Comparison of ENCODE assay signal across 15 cellular contexts in the genomic region with DNA sequence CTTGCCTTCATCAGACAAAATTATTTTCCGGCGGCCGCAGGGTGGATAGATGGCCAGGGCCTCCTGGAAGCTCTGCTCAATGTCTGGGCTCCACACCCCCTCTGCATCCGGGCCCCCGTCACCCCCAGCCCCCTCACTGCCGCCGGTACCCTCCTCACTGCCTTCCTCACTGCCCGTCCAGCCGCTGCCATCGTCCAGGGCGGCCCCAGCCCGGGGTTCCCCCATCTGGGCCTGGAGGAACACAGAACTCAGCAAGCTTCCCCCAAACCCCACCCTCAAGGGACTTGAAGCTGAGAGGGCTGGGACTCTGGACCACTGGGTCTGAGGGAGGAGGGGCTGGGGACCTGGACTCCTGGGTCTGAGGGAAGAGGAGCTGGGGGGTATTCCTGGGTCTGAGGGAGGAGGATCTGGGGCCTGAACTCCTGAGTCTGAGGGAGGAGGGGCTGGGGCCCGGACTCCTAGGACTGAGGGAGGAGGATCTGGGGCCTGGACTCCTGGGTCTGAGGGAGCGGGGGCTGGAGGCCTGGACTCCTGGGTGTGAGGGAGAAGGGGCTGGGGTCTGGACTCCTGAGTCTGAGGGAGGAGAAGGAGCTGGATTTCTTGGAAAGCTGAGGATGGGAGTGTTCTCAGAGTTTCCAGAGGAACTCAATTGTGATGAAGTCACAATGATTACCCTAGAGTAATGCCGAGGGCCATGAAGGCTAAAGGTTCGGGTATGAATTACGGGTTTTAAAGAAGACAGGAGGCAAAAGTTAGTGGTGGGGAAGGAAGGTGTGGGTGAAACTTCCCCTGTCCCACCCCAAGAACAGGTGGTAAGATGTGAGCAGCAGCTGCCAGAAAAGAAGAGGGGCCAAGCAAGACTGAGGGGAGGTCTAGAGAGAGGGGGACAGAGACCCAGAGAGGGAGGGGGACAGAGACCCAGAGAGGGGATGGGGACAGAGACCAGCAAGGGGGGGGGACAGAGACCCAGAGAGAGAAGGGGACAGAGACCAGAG. TPM values are rescaled to one million over a fixed set of nuclear protein-coding genes. Genes with fewer than 3 reads are reported as not detected.
DNase-seq lines count a peak whose midpoint lies in the region; ATAC-seq and TF ChIP-seq lines count a peak whose summit lies in the region.
"Had no signal": no experiment of that assay in that cellular context is flagged by ENCODE, and none has a peak within 500 bp of the region (broad histone marks: within the 10 kb centered on the region; RNA-seq: fewer than 3 reads in every experiment).

No MANE protein-coding gene starts in this region.

- H3K4me3 ChIP-seq in right cardiac atrium (ENCODE audit: low read length), result no peak overlapping the region
- peak overlapping the region in 1 of 2 donors; percentile 70 for H3K4me3 ChIP-seq in vagina

- H3K4me1 ChIP-seq in right cardiac atrium (ENCODE audit: control insufficient read depth, insufficient read depth, low read length) (peaks cover 7% of the 10 kb centered on the region), vagina (peaks cover 45% of the 10 kb centered on the region)

- H3K4me1 Mint-ChIP-seq in nephron, result peaks cover 23% of the 10 kb centered on the region

- H3K27ac ChIP-seq in right cardiac atrium (ENCODE audit: low read length) (peak overlapping the region; percentile 13), vagina (peak overlapping the region; percentile 95)
- H3K27ac ChIP-seq: GM23248 had no signal

- H3K9me3 ChIP-seq in right cardiac atrium (ENCODE audit: control insufficient read depth, low read length) (no peaks in the 10 kb centered on the region), vagina (no peaks in the 10 kb centered on the region)
- H3K9me3 ChIP-seq: MG63 had no signal

- intact Hi-C loops in right cardiac atrium (cut with DNase I) (loop anchor here in 1 of 4 donors (10.0 kb wide), 1 partner anchor 85 kb away; the partner anchor contains the start of gene SLC17A7), left cardiac atrium (cut with DNase I) (no loop called here), vagina (cut with DNase I) (loop anchor here (10.0 kb wide), 1 partner anchor 85 kb away; the partner anchor contains the start of gene SLC17A7)

- no peak for TF ChIP-seq CTCF in nephron (IDR thresholded peaks at IDR 0.05; ENCODE audit: unreplicated experiment in 3 of 3)
- TF ChIP-seq CTCF in vagina (IDR thresholded peaks at IDR 0.05), result no peak

- DNase-seq in right cardiac atrium (peak in 1 of 3 donors; percentile 57), left cardiac atrium (no peak), dermis blood vessel endothelial cell (peak; percentile 31), vagina (ENCODE audit: extremely low spot score in 2 of 2) (no peak)
- DNase-seq: activated CD8-positive, alpha-beta memory T cell treated with anti-CD3 and anti-CD28 coated beads, Interleukin-2, amount 50 U/mL, for 48 hours; GDM1; GM23248; MG63; stimulated activated naive CD8-positive, alpha-beta T cell treated with anti-CD3 and anti-CD28 coated beads, Interleukin-15, amount 100 ng/mL, for 72 hours had no signal

- H3K36me3 ChIP-seq in vagina, result peaks cover 0 to 22% of the 10 kb centered on the region in 2 donors
- H3K36me3 ChIP-seq: MG63 had no signal

- H3K36me3 Mint-ChIP-seq in nephron (ENCODE audit: low read depth), result peaks cover 42% of the 10 kb centered on the region

- ATAC-seq in right cardiac atrium, result no peak
- ATAC-seq in left cardiac atrium, result no peak
- ATAC-seq in HG03460 (IDR thresholded peaks at IDR 0.05; ENCODE audit: unreplicated experiment), result no peak
- ATAC-seq in HG02840 (IDR thresholded peaks at IDR 0.05; ENCODE audit: low FRiP score, unreplicated experiment), result no peak
- ATAC-seq in HG02884 (IDR thresholded peaks at IDR 0.05; ENCODE audit: unreplicated experiment), result no peak
- ATAC-seq: stimulated activated naive CD8-positive, alpha-beta T cell treated with anti-CD3 and anti-CD28 coated beads, Interleukin-15, amount 100 ng/mL, for 72 hours had no signal

- peaks cover 3% of the 10 kb centered on the region for H3K27me3 Mint-ChIP-seq in nephron (ENCODE audit: low read depth)

- no peak for TF ChIP-seq POLR2A in vagina (IDR thresholded peaks at IDR 0.05)

- WGBS in right cardiac atrium, result 75% methylated on average over 17 of the region's 17 CpGs

- H3K4me3 Mint-ChIP-seq in nephron, result peak overlapping the region; percentile 14 to 77 (median 67)

- peak overlapping the region in 1 of 3 experiments; percentile 65 for H3K27ac Mint-ChIP-seq in nephron

- no peaks in the 10 kb centered on the region for H3K9me3 Mint-ChIP-seq in nephron
- H3K9me3 Mint-ChIP-seq: stimulated activated naive CD8-positive, alpha-beta T cell treated with anti-CD3 and anti-CD28 coated beads, Interleukin-15, amount 100 ng/mL, for 72 hours had no signal

- H3K27me3 ChIP-seq in right cardiac atrium (ENCODE audit: control insufficient read depth, insufficient read depth) (no peaks in the 10 kb centered on the region), vagina (no peaks in the 10 kb centered on the region)
- H3K27me3 ChIP-seq: MG63 had no signal

RNA-seq across cellular contexts. Expression of gene TEAD2, which starts 2.1 kb away (rescaled TPM):
- 10 to 100 TPM; 46.4 to 53.5 (median 53.2) TPM for total RNA-seq in right cardiac atrium
- 48.0 TPM for polyA plus RNA-seq in right cardiac atrium
- 10 to 100 TPM; 43.8 to 45.0 TPM for total RNA-seq in left cardiac atrium
- 74.7 and 101 TPM in 2 replicates for total RNA-seq in dermis blood vessel endothelial cell
- total RNA-seq in vagina, result 20.4 TPM
- total RNA-seq: T-helper 2 cell treated with Interferon-gamma antibody and Interleukin-4, amounts not matched to agents 100 ng/mL and 5 ng/mL, for 36 hours had no signal

RNA-seq across cellular contexts. Expression of gene DKKL1, which starts 3.5 kb away (rescaled TPM):
- total RNA-seq in right cardiac atrium (under 1 TPM in 2 of 4 donors, not detected in 2; 0.59 to 0.71 TPM), left cardiac atrium (not detected), dermis blood vessel endothelial cell (0.33 TPM in 1 of 2 replicates, not detected in the other), vagina (not detected)
- 0.50 TPM for polyA plus RNA-seq in right cardiac atrium
- total RNA-seq: GM23248; mononuclear cell; T-helper 2 cell treated with Interferon-gamma antibody and Interleukin-4, amounts not matched to agents 100 ng/mL and 5 ng/mL, for 36 hours had no signal
- polyA plus RNA-seq: GM23248 had no signal

RNA-seq across cellular contexts. Expression of gene CD37, which starts 24.9 kb away (rescaled TPM):
- total RNA-seq in right cardiac atrium, result 1 to 10 TPM; 3.8 to 8.0 (median 6.5) TPM
- 2.3 TPM for polyA plus RNA-seq in right cardiac atrium
- 10 to 100 TPM in 1 of 2 donors, 1 to 10 TPM in 1; 7.1 to 10.6 TPM for total RNA-seq in left cardiac atrium
- total RNA-seq in dermis blood vessel endothelial cell, result not detected in 2 replicates
- total RNA-seq in vagina, result 22.1 TPM
- total RNA-seq: GM23248 had no signal

RNA-seq across cellular contexts. Expression of gene KASH5, which starts 27.9 kb away (rescaled TPM):
- total RNA-seq in right cardiac atrium, result not detected
- polyA plus RNA-seq in right cardiac atrium, result not detected
- total RNA-seq in left cardiac atrium, result not detected
- total RNA-seq in dermis blood vessel endothelial cell, result not detected in 2 replicates
- not detected for total RNA-seq in vagina
- total RNA-seq: GM23248, mononuclear cell had no signal
- polyA plus RNA-seq: GM23248 had no signal

RNA-seq across cellular contexts. Expression of gene SLC6A16, which starts 35.2 kb away (rescaled TPM):
- total RNA-seq in right cardiac atrium, result 1 to 10 TPM; 1.3 to 2.1 (median 1.9) TPM
- polyA plus RNA-seq in right cardiac atrium, result 1.2 TPM
- 1 to 10 TPM; 1.1 to 2.0 TPM for total RNA-seq in left cardiac atrium
- 0.28 and 1.0 TPM in 2 replicates for total RNA-seq in dermis blood vessel endothelial cell
- 2.5 TPM for total RNA-seq in vagina
- total RNA-seq: GM23248 had no signal
